Comparison of ENCODE assay signal across 8 cellular contexts in genomic region chr6:121335111-121336008, GRCh38. TPM values are rescaled to one million over a fixed set of nuclear protein-coding genes. Genes with fewer than 3 reads are reported as not detected.
DNase-seq lines count a peak whose midpoint lies in the region; ATAC-seq and TF ChIP-seq lines count a peak whose summit lies in the region.

No MANE protein-coding gene starts in this region.

- H3K9me3 ChIP-seq in mucosa of descending colon: no peaks in the 10 kb centered on the region

- H3K4me1 ChIP-seq in mucosa of descending colon (ENCODE audit: low read depth): peaks cover 5% of the 10 kb centered on the region

- intact Hi-C loops in activated naive CD4-positive, alpha-beta T cell treated with anti-CD3 and anti-CD28 coated beads for 36 hours (cut with micrococcal nuclease): loop anchor here (1.0 to 2.0 kb wide), 4 partner anchors 101 to 1986 kb away; partner anchors contain the start of genes HSF2, MAN1A1 and SERINC1
- intact Hi-C loops in dendritic cell treated with granulocyte-macrophage colony-stimulating factor and Interleukin-4, amounts not matched to agents 40 ng/mL and 50 ng/mL, for 4 days (cut with micrococcal nuclease): no loop called here
- intact Hi-C loops in mucosa of descending colon (cut with DNase I, micrococcal nuclease): no loop called here

- no peaks in the 10 kb centered on the region for H3K36me3 ChIP-seq in mucosa of descending colon (ENCODE audit: low read depth)

- H3K36me3 Mint-ChIP-seq in activated naive CD4-positive, alpha-beta T cell treated with anti-CD3 and anti-CD28 coated beads for 36 hours (ENCODE audit: low read depth): peaks cover 3% of the 10 kb centered on the region
- peaks cover 8% of the 10 kb centered on the region for H3K36me3 Mint-ChIP-seq in dendritic cell treated with granulocyte-macrophage colony-stimulating factor and Interleukin-4, amounts not matched to agents 40 ng/mL and 50 ng/mL, for 4 days (ENCODE audit: low read depth)

- H3K27me3 Mint-ChIP-seq in activated naive CD4-positive, alpha-beta T cell treated with anti-CD3 and anti-CD28 coated beads for 36 hours (ENCODE audit: low read depth): no peaks in the 10 kb centered on the region
- no peaks in the 10 kb centered on the region for H3K27me3 Mint-ChIP-seq in dendritic cell treated with granulocyte-macrophage colony-stimulating factor and Interleukin-4, amounts not matched to agents 40 ng/mL and 50 ng/mL, for 4 days

- CTCF ChIA-PET in activated naive CD4-positive, alpha-beta T cell treated with anti-CD3 and anti-CD28 coated beads for 36 hours (lab: Charles Lee): no interaction called here
- CTCF ChIA-PET in GM10248 (lab: Yijun Ruan, JAX): interaction anchor here (1.1 to 1.5 kb wide), 3 partner anchors 16 to 280 kb away, joined by 3 to 4 read pairs (median 3); no protein-coding TSS in a partner anchor

- no peak for DNase-seq in activated naive CD4-positive, alpha-beta T cell treated with anti-CD3 and anti-CD28 coated beads for 36 hours
- no peak for DNase-seq in activated naive CD4-positive, alpha-beta T cell treated with anti-CD3 and anti-CD28 coated beads, Interleukin-2, amount 50 U/mL, for 16 hours
- peak; percentile 33 for DNase-seq in NCI-H69 (lab: John Stamatoyannopoulos, UW)
- DNase-seq in mucosa of descending colon: no peak
- DNase-seq in H4 (ENCODE audit: low spot score): no peak
- DNase-seq in GM10248 (ENCODE audit: extremely low spot score): no peak

- H3K4me3 Mint-ChIP-seq in activated naive CD4-positive, alpha-beta T cell treated with anti-CD3 and anti-CD28 coated beads for 36 hours: peak overlapping the region; percentile 98
- H3K4me3 Mint-ChIP-seq in dendritic cell treated with granulocyte-macrophage colony-stimulating factor and Interleukin-4, amounts not matched to agents 40 ng/mL and 50 ng/mL, for 4 days: peak overlapping the region; percentile 98

- no peaks in the 10 kb centered on the region for H3K9me3 Mint-ChIP-seq in activated naive CD4-positive, alpha-beta T cell treated with anti-CD3 and anti-CD28 coated beads for 36 hours
- H3K9me3 Mint-ChIP-seq in dendritic cell treated with granulocyte-macrophage colony-stimulating factor and Interleukin-4, amounts not matched to agents 40 ng/mL and 50 ng/mL, for 4 days: no peaks in the 10 kb centered on the region

- peak overlapping the region; percentile 75 for H3K4me3 ChIP-seq in mucosa of descending colon

- peaks cover 36% of the 10 kb centered on the region for H3K4me1 Mint-ChIP-seq in activated naive CD4-positive, alpha-beta T cell treated with anti-CD3 and anti-CD28 coated beads for 36 hours (ENCODE audit: low read depth)
- H3K4me1 Mint-ChIP-seq in dendritic cell treated with granulocyte-macrophage colony-stimulating factor and Interleukin-4, amounts not matched to agents 40 ng/mL and 50 ng/mL, for 4 days (ENCODE audit: low read depth): peaks cover 12% of the 10 kb centered on the region

- ATAC-seq in mucosa of descending colon (peak; percentile 2), GM18861 (IDR thresholded peaks at IDR 0.05; ENCODE audit: unreplicated experiment) (no peak)

- POLR2A ChIA-PET in GM10248 (lab: Yijun Ruan, JAX): no interaction called here

- peak overlapping the region; percentile 97 for H3K27ac Mint-ChIP-seq in activated naive CD4-positive, alpha-beta T cell treated with anti-CD3 and anti-CD28 coated beads for 36 hours
- H3K27ac Mint-ChIP-seq in dendritic cell treated with granulocyte-macrophage colony-stimulating factor and Interleukin-4, amounts not matched to agents 40 ng/mL and 50 ng/mL, for 4 days: peak overlapping the region; percentile 98

- TF ChIP-seq CTCF in mucosa of descending colon (IDR thresholded peaks at IDR 0.05): no peak
- TF ChIP-seq CTCF in GM10248 (IDR thresholded peaks at IDR 0.05; ENCODE audit: control extremely low read depth, extremely low read depth, low read depth, missing control alignments): no peak

RNA-seq across cellular contexts. Expression of gene TBC1D32, which starts 1.1 kb away (rescaled TPM):
- 1 to 10 TPM; 6.9 to 8.2 TPM for total RNA-seq in activated naive CD4-positive, alpha-beta T cell treated with anti-CD3 and anti-CD28 coated beads for 36 hours
- total RNA-seq in mucosa of descending colon: 10 to 100 TPM in 1 of 3 donors, 1 to 10 TPM in 2; 6.0 to 13.2 (median 8.6) TPM
- total RNA-seq in H4 (2014; rRNA removed; shearing (Covaris generic)): 1.4 and 2.9 TPM in 2 replicates
